In genomic region chr5:95647331-95647659, GRCh38 we compare ENCODE assay signal across 8 cellular contexts. TPM values are rescaled to one million over a fixed set of nuclear protein-coding genes. Genes with fewer than 3 reads are reported as not detected.
DNase-seq lines count a peak whose midpoint lies in the region; ATAC-seq and TF ChIP-seq lines count a peak whose summit lies in the region.

No MANE protein-coding gene starts in this region.

- H3K4me1 ChIP-seq in foreskin keratinocyte: no peaks in the 10 kb centered on the region
- H3K4me1 ChIP-seq in prostate gland (replicated peaks): peaks cover 6% of the 10 kb centered on the region

- no peaks in the 10 kb centered on the region for H3K9me3 ChIP-seq in prostate gland

- peaks cover 7% of the 10 kb centered on the region for H3K36me3 Mint-ChIP-seq in T-cell

- peaks cover 31 to 43% (median 40%) of the 10 kb centered on the region in 3 donors for H3K4me1 Mint-ChIP-seq in T-cell

- H3K27ac ChIP-seq in foreskin keratinocyte (peak overlapping the region; percentile 47), prostate gland (peak overlapping the region; percentile 96 to 98)

- H3K36me3 ChIP-seq in prostate gland: no peaks in the 10 kb centered on the region

- peak overlapping the region; percentile 85 to 86 for H3K27ac Mint-ChIP-seq in T-cell

- H3K9me3 Mint-ChIP-seq in T-cell: no peaks in the 10 kb centered on the region

- ATAC-seq in T-cell (replicated peaks in 1 of 4) (peak in 2 of 4 experiments; percentile 11 to 21), foreskin keratinocyte (no peak), GM19324 (IDR thresholded peaks at IDR 0.05; ENCODE audit: low FRiP score, unreplicated experiment) (no peak), GM21786 (IDR thresholded peaks at IDR 0.05; ENCODE audit: unreplicated experiment) (no peak)

- TF ChIP-seq CTCF in GM12875 (IDR thresholded peaks at IDR 0.05; ENCODE audit: borderline replicate concordance, insufficient read depth, low read depth, low read length) (no peak), foreskin keratinocyte (conservative IDR thresholded peaks at IDR 0.05) (no peak), prostate gland (IDR thresholded peaks at IDR 0.05) (no peak), GM13977 (IDR thresholded peaks at IDR 0.05; ENCODE audit: extremely low read depth, insufficient read depth, missing control alignments) (no peak)

- CTCF ChIA-PET in T-cell (lab: Charles Lee): interaction anchor here (0.6 to 5.6 kb wide), 19 partner anchors 12 to 223 kb away, joined by 3 to 32 read pairs (median 4); partner anchors contain the start of genes ARSK (in 1 of the 2) and SKIC3 (in 1 of the 2)

- peak overlapping the region; percentile 51 for H3K4me3 ChIP-seq in GM12875 (ENCODE audit: low read depth, low read length)
- peak overlapping the region; percentile 26 to 43 for H3K4me3 ChIP-seq in prostate gland

- no peak for TF ChIP-seq POLR2A in prostate gland (IDR thresholded peaks at IDR 0.05)

- intact Hi-C loops in prostate gland (cut with DNase I): loop anchor here (2.0 to 5.0 kb wide), 5 partner anchors 85 to 690 kb away; partner anchors contain the start of genes ARSK, ELL2, RHOBTB3 and SKIC3

- H3K27me3 ChIP-seq in foreskin keratinocyte (no peaks in the 10 kb centered on the region), prostate gland (replicated peaks; ENCODE audit: insufficient read depth) (no peaks in the 10 kb centered on the region)

- in situ Hi-C loops in GM13977 (cut with MboI; ENCODE audit: low pct_unique_long_range_greater_than_20kb, low sequenced_read_pairs, unreplicated experiment): no loop called here

- 12% methylated on average over 10 of the region's 10 CpGs for WGBS in prostate gland

- H3K27me3 Mint-ChIP-seq in T-cell: no peaks in the 10 kb centered on the region

- POLR2A ChIA-PET in T-cell (lab: Charles Lee): interaction anchor here (0.5 to 1.4 kb wide), 8 partner anchors 21 to 1098 kb away, joined by 3 to 6 read pairs (median 4); partner anchors contain the start of genes ARSK (in 1 of the 2), GLRX (in 1 of the 2) and SKIC3 (in 1 of the 2)

- no peak for DNase-seq in T-cell
- DNase-seq in foreskin keratinocyte: no peak
- no peak for DNase-seq in prostate gland (ENCODE audit: low spot score)
- no peak for DNase-seq in GM13977 (ENCODE audit: low spot score)
- no peak for DNase-seq in DMS79 treated with DMSO at 0.1 percent for 48 hours (lab: John Stamatoyannopoulos, UW)

- peak overlapping the region; percentile 84 to 88 (median 86) for H3K4me3 Mint-ChIP-seq in T-cell

RNA-seq across cellular contexts. Expression of gene RFESD, which starts 0.7 kb away (rescaled TPM):
- total RNA-seq in T-cell (1 to 10 TPM; 4.2 to 8.3 (median 5.6) TPM), foreskin keratinocyte (2.4 and 2.6 TPM in 2 replicates), prostate gland (10 to 100 TPM in 1 of 2 donors, 1 to 10 TPM in 1; 4.0 to 14.8 TPM)
- 3.1 TPM in 2 replicates for polyA plus RNA-seq in foreskin keratinocyte

RNA-seq across cellular contexts. Expression of gene GPR150, which starts 27.4 kb away (rescaled TPM):
- 1 to 10 TPM; 1.2 to 2.2 (median 1.6) TPM for total RNA-seq in T-cell
- 0.07 TPM in 1 of 2 replicates, not detected in the other for total RNA-seq in foreskin keratinocyte
- polyA plus RNA-seq in foreskin keratinocyte: 0.14 and 0.17 TPM in 2 replicates
- total RNA-seq in prostate gland: 1 to 10 TPM in 1 of 2 donors, under 1 TPM in 1; 0.51 to 3.0 TPM

RNA-seq across cellular contexts. Expression of gene SPATA9, which starts 35.5 kb away (rescaled TPM):
- total RNA-seq in T-cell (not detected), foreskin keratinocyte (not detected in 2 replicates), prostate gland (1 to 10 TPM in 1 of 2 donors, not detected in 1; 2.3 TPM)
- not detected in 2 replicates for polyA plus RNA-seq in foreskin keratinocyte
